In the genomic region with DNA sequence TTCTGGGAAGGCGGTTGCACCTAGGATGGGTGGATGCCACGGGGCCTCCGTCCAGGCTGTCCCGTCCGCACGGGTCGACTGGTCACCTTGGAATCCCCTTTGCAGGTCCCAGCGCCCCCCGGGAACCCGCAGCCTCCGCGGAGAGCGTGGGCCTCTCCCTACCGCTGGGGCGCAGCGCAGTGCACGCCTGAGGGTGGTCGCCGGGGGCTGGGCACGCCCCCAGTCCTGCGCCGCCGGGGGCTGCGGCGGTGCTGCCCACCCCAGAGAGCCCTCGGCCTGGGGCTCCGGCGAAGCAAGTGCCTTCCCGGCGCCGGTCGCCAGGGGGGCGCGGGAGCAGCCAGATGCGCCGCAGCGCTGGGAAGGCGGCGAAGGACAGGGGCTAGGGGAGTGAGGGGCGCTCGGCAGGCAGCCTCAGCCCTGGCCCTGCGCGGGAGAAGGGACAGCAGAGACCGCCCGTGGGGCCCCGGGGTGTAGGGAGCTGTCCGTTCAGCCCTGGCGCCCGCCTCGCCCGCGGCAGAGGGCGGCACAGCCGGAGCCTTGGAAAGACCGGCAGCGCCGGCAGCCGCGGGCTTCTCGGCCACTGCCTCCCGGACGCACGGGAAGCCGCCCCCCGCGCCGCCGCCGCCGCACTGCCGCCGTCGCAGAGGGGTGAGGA, we compare ENCODE assay signal across 8 cellular contexts. TPM values are rescaled to one million over a fixed set of nuclear protein-coding genes. Genes with fewer than 3 reads are reported as not detected.
DNase-seq lines count a peak whose midpoint lies in the region; ATAC-seq and TF ChIP-seq lines count a peak whose summit lies in the region.

No MANE protein-coding gene starts in this region.

- H3K9me2 ChIP-seq in neural cell (ENCODE audit: insufficient read depth, low read length) (no peaks in the 10 kb centered on the region), OCI-LY7 (ENCODE audit: insufficient read depth, low read length) (no peaks in the 10 kb centered on the region)

- CTCF ChIA-PET in OCI-LY7 (lab: Charles Lee; ENCODE audit: unreplicated experiment): no interaction called here

- H3K27ac ChIP-seq in neural cell (ENCODE audit: low read length) (peak overlapping the region; percentile 68), OCI-LY7 (ENCODE audit: low read depth, low read length, poor library complexity, severe bottlenecking) (no peak overlapping the region)

- TF ChIP-seq EP300 in neural cell (conservative IDR thresholded peaks at IDR 0.05; ENCODE audit: poor library complexity, severe bottlenecking): peak; percentile 37

- H3K4me1 ChIP-seq in OCI-LY7 (ENCODE audit: insufficient read depth, low read length, poor library complexity, severe bottlenecking): no peaks in the 10 kb centered on the region

- peaks cover 7% of the 10 kb centered on the region for H3F3A ChIP-seq in neural cell (ENCODE audit: insufficient read depth, low read length, poor library complexity, severe bottlenecking)

- POLR2A ChIA-PET in OCI-LY7 (lab: Charles Lee): interaction anchor here (0.7 to 1.5 kb wide), 2 partner anchors 42 to 100 kb away, joined by 3 read pairs; no protein-coding TSS in a partner anchor

- H3K9ac ChIP-seq in neural cell (ENCODE audit: low read length): peak overlapping the region; percentile 74

- H3K79me2 ChIP-seq in neural cell (replicated peaks; ENCODE audit: insufficient read depth, low read length): no peaks in the 10 kb centered on the region
- no peaks in the 10 kb centered on the region for H3K79me2 ChIP-seq in OCI-LY7 (ENCODE audit: insufficient read depth, low read depth, low read length)

- intact Hi-C loops in OCI-LY7 (cut with micrococcal nuclease; ENCODE audit: unreplicated experiment): no loop called here

- H3K36me3 ChIP-seq in neural cell (ENCODE audit: insufficient read depth, low read length): no peaks in the 10 kb centered on the region
- no peaks in the 10 kb centered on the region for H3K36me3 ChIP-seq in OCI-LY7 (ENCODE audit: insufficient read depth, low read length)

- H3K4me3 ChIP-seq in neural cell (ENCODE audit: low read length) (peak overlapping the region; percentile 90), OCI-LY7 (ENCODE audit: low read depth, low read length, poor library complexity, severe bottlenecking) (no peak overlapping the region)

- peak; percentile 19 for ATAC-seq in esophagus mucosa

- H3K9me3 ChIP-seq in neural cell (ENCODE audit: low read length): no peaks in the 10 kb centered on the region
- no peaks in the 10 kb centered on the region for H3K9me3 ChIP-seq in OCI-LY7 (ENCODE audit: low read length)

- TF ChIP-seq CTCF in neural cell (IDR thresholded peaks at IDR 0.05; ENCODE audit: poor library complexity, severe bottlenecking): peak; percentile 87
- no peak for TF ChIP-seq CTCF in OCI-LY7 (conservative IDR thresholded peaks at IDR 0.05; ENCODE audit: low read length)

- peak; percentile 68 for TF ChIP-seq RAD21 in neural cell (conservative IDR thresholded peaks at IDR 0.05)

- H4K20me1 ChIP-seq in neural cell (ENCODE audit: insufficient read depth) (no peaks in the 10 kb centered on the region), OCI-LY7 (ENCODE audit: insufficient read depth, low read length) (no peaks in the 10 kb centered on the region; the same call in 1 of the 2 replicates)

- no TSS peak for BruUV-seq in OCI-LY7 (replicated peaks; lab: Mats Ljungman, UMichigan)

- H3K27me3 ChIP-seq in neural cell (ENCODE audit: insufficient read depth, low read depth, low read length): peaks cover 62% of the 10 kb centered on the region

- H3K4me2 ChIP-seq in neural cell (ENCODE audit: low read length): peak overlapping the region; percentile 77
- H3K4me2 ChIP-seq in OCI-LY7 (ENCODE audit: low read length): no peak overlapping the region

- DNase-seq in NCI-H146 (lab: John Stamatoyannopoulos, UW): peak; percentile 49
- no peak for DNase-seq in NCI-H146 treated with DMSO at 0.1 percent for 48 hours (lab: John Stamatoyannopoulos, UW; ENCODE audit: unreplicated experiment)
- peak; percentile 37 for DNase-seq in NCI-H82 treated with DMSO at 0.1 percent for 48 hours (lab: John Stamatoyannopoulos, UW; ENCODE audit: unreplicated experiment)
- DNase-seq in T-helper 2 cell: no peak
- DNase-seq in epidermal melanocyte (ENCODE audit: insufficient read length, low spot score): no peak
- no peak for DNase-seq in OCI-LY7 (ENCODE audit: low spot score)

- no peak overlapping the region for H2AFZ ChIP-seq in neural cell (ENCODE audit: low read depth, low read length)
- no peak overlapping the region for H2AFZ ChIP-seq in OCI-LY7 (ENCODE audit: low read length)

TF ChIP-seq in neural cell, 6 proteins besides CTCF, POLR2A, EP300 and RAD21:
- TF ChIP-seq EZH2 (IDR thresholded peaks at IDR 0.05; ENCODE audit: borderline replicate concordance, insufficient read depth, low read length, poor library complexity, severe bottlenecking): no peak
- no peak for TF ChIP-seq TAF1 (IDR thresholded peaks at IDR 0.05; ENCODE audit: low read depth)
- TF ChIP-seq MXI1 (conservative IDR thresholded peaks at IDR 0.05; ENCODE audit: poor library complexity, severe bottlenecking): peak; percentile 18
- TF ChIP-seq POLR2AphosphoS5 (IDR thresholded peaks at IDR 0.05): peak; percentile 38
- TF ChIP-seq, protein P1, sequence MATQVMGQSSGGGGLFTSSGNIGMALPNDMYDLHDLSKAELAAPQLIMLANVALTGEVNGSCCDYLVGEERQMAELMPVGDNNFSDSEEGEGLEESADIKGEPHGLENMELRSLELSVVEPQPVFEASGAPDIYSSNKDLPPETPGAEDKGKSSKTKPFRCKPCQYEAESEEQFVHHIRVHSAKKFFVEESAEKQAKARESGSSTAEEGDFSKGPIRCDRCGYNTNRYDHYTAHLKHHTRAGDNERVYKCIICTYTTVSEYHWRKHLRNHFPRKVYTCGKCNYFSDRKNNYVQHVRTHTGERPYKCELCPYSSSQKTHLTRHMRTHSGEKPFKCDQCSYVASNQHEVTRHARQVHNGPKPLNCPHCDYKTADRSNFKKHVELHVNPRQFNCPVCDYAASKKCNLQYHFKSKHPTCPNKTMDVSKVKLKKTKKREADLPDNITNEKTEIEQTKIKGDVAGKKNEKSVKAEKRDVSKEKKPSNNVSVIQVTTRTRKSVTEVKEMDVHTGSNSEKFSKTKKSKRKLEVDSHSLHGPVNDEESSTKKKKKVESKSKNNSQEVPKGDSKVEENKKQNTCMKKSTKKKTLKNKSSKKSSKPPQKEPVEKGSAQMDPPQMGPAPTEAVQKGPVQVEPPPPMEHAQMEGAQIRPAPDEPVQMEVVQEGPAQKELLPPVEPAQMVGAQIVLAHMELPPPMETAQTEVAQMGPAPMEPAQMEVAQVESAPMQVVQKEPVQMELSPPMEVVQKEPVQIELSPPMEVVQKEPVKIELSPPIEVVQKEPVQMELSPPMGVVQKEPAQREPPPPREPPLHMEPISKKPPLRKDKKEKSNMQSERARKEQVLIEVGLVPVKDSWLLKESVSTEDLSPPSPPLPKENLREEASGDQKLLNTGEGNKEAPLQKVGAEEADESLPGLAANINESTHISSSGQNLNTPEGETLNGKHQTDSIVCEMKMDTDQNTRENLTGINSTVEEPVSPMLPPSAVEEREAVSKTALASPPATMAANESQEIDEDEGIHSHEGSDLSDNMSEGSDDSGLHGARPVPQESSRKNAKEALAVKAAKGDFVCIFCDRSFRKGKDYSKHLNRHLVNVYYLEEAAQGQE (IDR thresholded peaks at IDR 0.05; ENCODE audit: borderline replicate concordance): no peak
- peak; percentile 72 for TF ChIP-seq SMC3 (conservative IDR thresholded peaks at IDR 0.05; ENCODE audit: poor library complexity)
TF ChIP-seq in neural cell: peak in this region for 3.

RNA-seq across cellular contexts. Expression of a gene that starts 0.5 kb away (rescaled TPM):
- total RNA-seq in esophagus mucosa (not detected), OCI-LY7 (2022) (not detected in 2 replicates)
- polyA plus RNA-seq in neural cell: 4.3 and 5.1 TPM in 2 replicates
- polyA minus RNA-seq in neural cell: 4.5 and 6.8 TPM in 2 replicates
- total RNA-seq in OCI-LY7 (2014; rRNA removed; shearing (Covaris generic)): not detected in 2 replicates

RNA-seq across cellular contexts. Expression of a gene that starts 40.5 kb away (rescaled TPM):
- total RNA-seq in esophagus mucosa: 4.7 TPM
- 11.1 and 14.6 TPM in 2 replicates for polyA plus RNA-seq in neural cell
- 18.8 and 21.2 TPM in 2 replicates for polyA minus RNA-seq in neural cell
- total RNA-seq in OCI-LY7 (2014; rRNA removed; shearing (Covaris generic)): 0.41 and 0.79 TPM in 2 replicates
- total RNA-seq in OCI-LY7 (2022): 4.7 and 6.6 TPM in 2 replicates

RNA-seq across cellular contexts. Expression of a gene that starts 43.0 kb away (rescaled TPM):
- total RNA-seq in esophagus mucosa: 19.7 TPM
- 36.4 and 36.7 TPM in 2 replicates for polyA plus RNA-seq in neural cell
- polyA minus RNA-seq in neural cell: 53.6 and 56.4 TPM in 2 replicates
- 31.7 and 43.4 TPM in 2 replicates for total RNA-seq in OCI-LY7 (2014; rRNA removed; shearing (Covaris generic))
- total RNA-seq in OCI-LY7 (2022): 20.9 and 24.1 TPM in 2 replicates

Comparison
In these comparisons a context has a peak if more than half of its experiments do, and no peak if none do; other contexts are left out.
1. DNase-seq: peak in NCI-H146 (single experiment) and NCI-H82 treated with DMSO at 0.1 percent for 48 hours (single experiment); none in NCI-H146 treated with DMSO at 0.1 percent for 48 hours (single experiment), T-helper 2 cell (0 of 5), epidermal melanocyte (single experiment) and OCI-LY7 (single experiment).